ENCODE assay signal across 33 cellular contexts in genomic region chr6:167838207-167838748, GRCh38.
"Had no signal": no experiment of that assay in that cellular context is flagged by ENCODE, and none has a peak within 500 bp of the region (broad histone marks: within the 10 kb centered on the region; RNA-seq: fewer than 3 reads in every experiment).

No MANE protein-coding gene starts in this region.

- H3K4me2 ChIP-seq: KMS-11 had no signal

- H3K4me3 Mint-ChIP-seq: activated CD4-positive, alpha-beta memory T cell treated with anti-CD3 and anti-CD28 coated beads for 36 hours; activated naive CD4-positive, alpha-beta T cell treated with anti-CD3 and anti-CD28 coated beads for 36 hours; activated T-cell treated with anti-CD3 and anti-CD28 coated beads, Interleukin-2, amount 50 U/mL, for 4 hours; activated T-helper 1 cell treated with anti-CD3 and anti-CD28 coated beads, Interleukin-12 subunit alpha, Interleukin-12 subunit beta, Interleukin-2, Interleukin-4 antibody, amounts not matched to agents 30 ng/mL and 10 ng/mL and 1 ng/mL, durations not matched to agents 14 hours and 24 hours and 36 hours had no signal

- H3K4me1 ChIP-seq: adrenal gland, breast epithelium had no signal

- ATAC-seq: activated naive CD4-positive, alpha-beta T cell treated with anti-CD3 and anti-CD28 coated beads, Interleukin-2, amount 50 U/mL, for 72 hours; activated T-cell treated with anti-CD3 and anti-CD28 coated beads, Interleukin-2, amount 50 U/mL, for 4 hours; body of pancreas; PC-3 had no signal

- H3K9me3 Mint-ChIP-seq: activated CD4-positive, alpha-beta memory T cell treated with anti-CD3 and anti-CD28 coated beads for 36 hours; activated naive CD4-positive, alpha-beta T cell treated with anti-CD3 and anti-CD28 coated beads for 36 hours; activated naive CD4-positive, alpha-beta T cell treated with anti-CD3 and anti-CD28 coated beads, Interleukin-2, amount 50 U/mL, for 72 hours; activated T-cell treated with anti-CD3 and anti-CD28 coated beads, Interleukin-2, amount 50 U/mL, for 4 hours; activated T-helper 1 cell treated with anti-CD3 and anti-CD28 coated beads, Interleukin-12 subunit alpha, Interleukin-12 subunit beta, Interleukin-2, Interleukin-4 antibody, amounts not matched to agents 30 ng/mL and 10 ng/mL and 1 ng/mL, durations not matched to agents 14 hours and 24 hours and 36 hours had no signal

- H3K36me3 ChIP-seq: adrenal gland, breast epithelium, SJCRH30 had no signal

- H3K4me3 ChIP-seq: adrenal gland, body of pancreas, breast epithelium, SJCRH30, SK-N-MC had no signal

- H3K9me3 ChIP-seq: adrenal gland, body of pancreas, breast epithelium, SJCRH30 had no signal

- FAIRE-seq: astrocyte, RCC 7860 had no signal

- H3K27ac ChIP-seq: adrenal gland, body of pancreas, breast epithelium, KMS-11, RWPE1, SJCRH30, SK-N-MC had no signal

- H3K36me3 Mint-ChIP-seq: activated CD4-positive, alpha-beta memory T cell treated with anti-CD3 and anti-CD28 coated beads for 36 hours; activated naive CD4-positive, alpha-beta T cell treated with anti-CD3 and anti-CD28 coated beads, Interleukin-2, amount 50 U/mL, for 72 hours had no signal

- DNase-seq: activated CD4-positive, alpha-beta memory T cell treated with anti-CD3 and anti-CD28 coated beads for 36 hours; activated CD4-positive, alpha-beta T cell treated with anti-CD3 and anti-CD28 coated beads for 4 hours; activated CD4-positive, alpha-beta T cell treated with anti-CD3 and anti-CD28 coated beads, Interleukin-2, amount 50 U/mL, for 1 hour; activated CD4-positive, CD25-positive, alpha-beta regulatory T cell treated with anti-CD3 and anti-CD28 coated beads, Interleukin-2, amount 50 U/mL, for 72 hours; activated CD8-positive, alpha-beta memory T cell treated with anti-CD3 and anti-CD28 coated beads, Interleukin-2, amount 50 U/mL, for 4 hours; activated gamma-delta T cell treated with Interleukin-2 at 50 U/mL for 16 hours; activated naive CD4-positive, alpha-beta T cell treated with anti-CD3 and anti-CD28 coated beads for 36 hours; activated T-cell treated with anti-CD3 and anti-CD28 coated beads for 4 hours; activated T-cell treated with anti-CD3 and anti-CD28 coated beads, Interleukin-2, amount 50 U/mL, for 4 hours; adrenal gland; body of pancreas; MM.1S; MV-4-11; NCI-H1092; NCI-H1436 treated with DMSO at 0.1 percent for 48 hours; NCI-H187 treated with DMSO at 0.1 percent for 48 hours; NCI-H2081; NCI-H2171 treated with DMSO at 0.1 percent for 48 hours; NCI-H2227 treated with DMSO at 0.1 percent for 48 hours; NCI-H446 treated with DMSO at 0.1 percent for 48 hours; NCI-H524 treated with DMSO at 0.1 percent for 48 hours; PC-3; SHP77; SJCRH30; T1000 had no signal

- H3K27me3 ChIP-seq: adrenal gland, body of pancreas, breast epithelium, SJCRH30 had no signal

- H3K27ac Mint-ChIP-seq: activated CD4-positive, alpha-beta memory T cell treated with anti-CD3 and anti-CD28 coated beads for 36 hours; activated naive CD4-positive, alpha-beta T cell treated with anti-CD3 and anti-CD28 coated beads for 36 hours; activated naive CD4-positive, alpha-beta T cell treated with anti-CD3 and anti-CD28 coated beads, Interleukin-2, amount 50 U/mL, for 72 hours; activated T-helper 1 cell treated with anti-CD3 and anti-CD28 coated beads, Interleukin-12 subunit alpha, Interleukin-12 subunit beta, Interleukin-2, Interleukin-4 antibody, amounts not matched to agents 30 ng/mL and 10 ng/mL and 1 ng/mL, durations not matched to agents 14 hours and 24 hours and 36 hours had no signal
